10 cellular contexts compared by ENCODE assay signal in genomic region chr15:39935241-39935640, GRCh38. TPM values are rescaled to one million over a fixed set of nuclear protein-coding genes. Genes with fewer than 3 reads are reported as not detected.
A peak's percentile ranks its signal among the peaks of the same experiment; 100 is the strongest.
DNase-seq lines count a peak whose midpoint lies in the region; ATAC-seq and TF ChIP-seq lines count a peak whose summit lies in the region.
"Had no signal": no experiment of that assay in that cellular context is flagged by ENCODE, and none has a peak within 500 bp of the region (broad histone marks: within the 10 kb centered on the region; RNA-seq: fewer than 3 reads in every experiment).

No MANE protein-coding gene starts in this region.

- H3K4me3 ChIP-seq in left ventricle myocardium inferior: peak overlapping the region; percentile 84
- H3K4me3 ChIP-seq in iPS-18a (ENCODE audit: low read length): peak overlapping the region; percentile 83

- no peak overlapping the region for H3K27ac Mint-ChIP-seq in activated T-helper 1 cell treated with anti-CD3 and anti-CD28 coated beads, Interleukin-12 subunit alpha, Interleukin-12 subunit beta, Interleukin-2, Interleukin-4 antibody, amounts not matched to agents 30 ng/mL and 10 ng/mL and 1 ng/mL, durations not matched to agents 14 hours and 24 hours and 36 hours
- H3K27ac Mint-ChIP-seq in type B pancreatic cell: no peak overlapping the region

- H3K36me3 ChIP-seq in left ventricle myocardium inferior (peaks cover 5% of the 10 kb centered on the region), iPS-18a (ENCODE audit: control insufficient read depth, low read depth, low read length) (peaks cover 9% of the 10 kb centered on the region)

- H3K36me3 Mint-ChIP-seq in activated T-helper 1 cell treated with anti-CD3 and anti-CD28 coated beads, Interleukin-12 subunit alpha, Interleukin-12 subunit beta, Interleukin-2, Interleukin-4 antibody, amounts not matched to agents 30 ng/mL and 10 ng/mL and 1 ng/mL, durations not matched to agents 14 hours and 24 hours and 36 hours (ENCODE audit: low read depth): peaks cover 24% of the 10 kb centered on the region
- peaks cover 14% of the 10 kb centered on the region for H3K36me3 Mint-ChIP-seq in type B pancreatic cell

- H3K27ac ChIP-seq in left ventricle myocardium inferior (replicated peaks) (no peak overlapping the region), iPS-18a (ENCODE audit: low read length) (no peak overlapping the region)

- H3K4me1 ChIP-seq in left ventricle myocardium inferior: peaks cover 66% of the 10 kb centered on the region
- peaks cover 3% of the 10 kb centered on the region for H3K4me1 ChIP-seq in iPS-18a (ENCODE audit: control insufficient read depth, low read depth, low read length)

- no peaks in the 10 kb centered on the region for H3K9me3 ChIP-seq in left ventricle myocardium inferior (replicated peaks)
- no peaks in the 10 kb centered on the region for H3K9me3 ChIP-seq in iPS-18a (ENCODE audit: control insufficient read depth, low read depth, low read length)

- H3K4me3 Mint-ChIP-seq in activated T-helper 1 cell treated with anti-CD3 and anti-CD28 coated beads, Interleukin-12 subunit alpha, Interleukin-12 subunit beta, Interleukin-2, Interleukin-4 antibody, amounts not matched to agents 30 ng/mL and 10 ng/mL and 1 ng/mL, durations not matched to agents 14 hours and 24 hours and 36 hours: peak overlapping the region; percentile 94
- H3K4me3 Mint-ChIP-seq in type B pancreatic cell: peak overlapping the region; percentile 68

- no peaks in the 10 kb centered on the region for H3K27me3 Mint-ChIP-seq in activated T-helper 1 cell treated with anti-CD3 and anti-CD28 coated beads, Interleukin-12 subunit alpha, Interleukin-12 subunit beta, Interleukin-2, Interleukin-4 antibody, amounts not matched to agents 30 ng/mL and 10 ng/mL and 1 ng/mL, durations not matched to agents 14 hours and 24 hours and 36 hours (ENCODE audit: insufficient read depth)
- no peaks in the 10 kb centered on the region for H3K27me3 Mint-ChIP-seq in type B pancreatic cell

- no peak for DNase-seq in left ventricle myocardium inferior
- DNase-seq in Right ventricle myocardium inferior (ENCODE audit: missing footprints): no peak
- no peak for DNase-seq in activated T-helper 1 cell treated with anti-CD3 and anti-CD28 coated beads, Interleukin-12 subunit alpha, Interleukin-12 subunit beta, Interleukin-2, Interleukin-4 antibody, amounts not matched to agents 30 ng/mL and 10 ng/mL and 1 ng/mL, durations not matched to agents 14 hours and 24 hours and 36 hours (ENCODE audit: low spot score)
- no peak for DNase-seq in type B pancreatic cell (ENCODE audit: extremely low spot score, unreplicated experiment)
- DNase-seq in activated gamma-delta T cell (lab: John Stamatoyannopoulos, UW): no peak
- DNase-seq in medulla oblongata (ENCODE audit: extremely low spot score): no peak
- DNase-seq: amniotic stem cell, T-helper 9 cell had no signal

- intact Hi-C loops in left ventricle myocardium inferior (cut with micrococcal nuclease): no loop called here
- intact Hi-C loops in Right ventricle myocardium inferior (cut with DNase I): loop anchor here (5.0 kb wide), 1 partner anchor 42 kb away; no protein-coding TSS in a partner anchor
- intact Hi-C loops in activated T-helper 1 cell treated with anti-CD3 and anti-CD28 coated beads, Interleukin-12 subunit alpha, Interleukin-12 subunit beta, Interleukin-2, Interleukin-4 antibody, amounts not matched to agents 30 ng/mL and 10 ng/mL and 1 ng/mL, durations not matched to agents 14 hours and 24 hours and 36 hours (cut with micrococcal nuclease): no loop called here

- TF ChIP-seq CTCF in left ventricle myocardium inferior (IDR thresholded peaks at IDR 0.05; ENCODE audit: borderline replicate concordance) (no peak), type B pancreatic cell (conservative IDR thresholded peaks at IDR 0.05) (no peak)

- no peak for ATAC-seq in Right ventricle myocardium inferior
- ATAC-seq in HG02642 (IDR thresholded peaks at IDR 0.05; ENCODE audit: poor library complexity, unreplicated experiment): no peak

- peak overlapping the region; percentile 76 for H3K9ac ChIP-seq in iPS-18a (ENCODE audit: low read length)

- H3K27me3 ChIP-seq in left ventricle myocardium inferior (ENCODE audit: low read depth) (no peaks in the 10 kb centered on the region), iPS-18a (ENCODE audit: control insufficient read depth, insufficient read depth, low read length) (no peaks in the 10 kb centered on the region)

- H3K9me3 Mint-ChIP-seq in activated T-helper 1 cell treated with anti-CD3 and anti-CD28 coated beads, Interleukin-12 subunit alpha, Interleukin-12 subunit beta, Interleukin-2, Interleukin-4 antibody, amounts not matched to agents 30 ng/mL and 10 ng/mL and 1 ng/mL, durations not matched to agents 14 hours and 24 hours and 36 hours: no peaks in the 10 kb centered on the region
- H3K9me3 Mint-ChIP-seq in type B pancreatic cell: no peaks in the 10 kb centered on the region

- H3K4me1 Mint-ChIP-seq in activated T-helper 1 cell treated with anti-CD3 and anti-CD28 coated beads, Interleukin-12 subunit alpha, Interleukin-12 subunit beta, Interleukin-2, Interleukin-4 antibody, amounts not matched to agents 30 ng/mL and 10 ng/mL and 1 ng/mL, durations not matched to agents 14 hours and 24 hours and 36 hours (ENCODE audit: low read depth): peaks cover 52% of the 10 kb centered on the region
- H3K4me1 Mint-ChIP-seq in type B pancreatic cell (ENCODE audit: unreplicated experiment): peaks cover 32% of the 10 kb centered on the region

RNA-seq across cellular contexts. Expression of gene EIF2AK4, which starts 1.3 kb away (rescaled TPM):
- total RNA-seq in left ventricle myocardium inferior (21.3 TPM), Right ventricle myocardium inferior (23.3 TPM), type B pancreatic cell (ENCODE audit: low replicate concordance) (33.3 and 42.3 TPM in 2 replicates)
- total RNA-seq in activated T-helper 1 cell treated with anti-CD3 and anti-CD28 coated beads, Interleukin-12 subunit alpha, Interleukin-12 subunit beta, Interleukin-2, Interleukin-4 antibody, amounts not matched to agents 30 ng/mL and 10 ng/mL and 1 ng/mL, durations not matched to agents 14 hours and 24 hours and 36 hours: 51.5 and 54.2 TPM in 2 replicates

RNA-seq across cellular contexts. Expression of gene GPR176, which starts 15.2 kb away (rescaled TPM):
- total RNA-seq in left ventricle myocardium inferior (1.6 TPM), Right ventricle myocardium inferior (1.8 TPM), type B pancreatic cell (ENCODE audit: low replicate concordance) (0.95 and 7.2 TPM in 2 replicates)
- 0.23 and 0.34 TPM in 2 replicates for total RNA-seq in activated T-helper 1 cell treated with anti-CD3 and anti-CD28 coated beads, Interleukin-12 subunit alpha, Interleukin-12 subunit beta, Interleukin-2, Interleukin-4 antibody, amounts not matched to agents 30 ng/mL and 10 ng/mL and 1 ng/mL, durations not matched to agents 14 hours and 24 hours and 36 hours
